17 cellular contexts compared by ENCODE assay signal in the genomic region with DNA sequence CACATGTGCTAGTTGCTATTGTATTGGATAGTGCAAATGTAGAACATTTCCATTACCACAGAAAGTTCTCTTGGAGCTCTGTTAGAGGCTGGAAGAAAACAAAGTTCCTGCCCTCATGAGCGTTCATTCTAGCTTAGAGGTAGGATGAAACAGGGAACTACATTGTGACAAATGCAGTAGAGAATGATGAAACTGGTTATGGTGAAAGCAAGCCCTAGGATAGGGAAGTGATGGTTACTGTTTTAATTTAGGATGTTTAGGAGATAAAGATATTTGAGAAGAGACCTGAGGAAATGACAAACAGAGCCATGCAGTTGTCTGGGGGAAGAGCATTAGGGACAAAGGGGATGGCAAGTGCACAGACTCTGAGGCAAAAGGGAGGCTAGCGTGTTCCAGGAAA.
"Had no signal": no experiment of that assay in that cellular context is flagged by ENCODE, and none has a peak within 500 bp of the region (broad histone marks: within the 10 kb centered on the region; RNA-seq: fewer than 3 reads in every experiment).

No MANE protein-coding gene starts in this region.

- DNase-seq: activated CD4-positive, alpha-beta T cell treated with anti-CD3 and anti-CD28 coated beads for 1 hour; activated CD4-positive, alpha-beta T cell treated with anti-CD3 and anti-CD28 coated beads, Interleukin-2, amount 50 U/mL, for 48 hours; activated naive CD4-positive, alpha-beta T cell treated with Interleukin-2 at 50 U/mL for 16 hours; activated T-cell treated with anti-CD3 and anti-CD28 coated beads, Interleukin-2, amount 50 U/mL, for 72 hours; adrenal gland; caudate nucleus; effector CD8-positive, alpha-beta T cell; heart left ventricle; left ventricle myocardium inferior; mesenchymal stem cell; psoas muscle; right lobe of liver; stimulated activated CD4-positive, alpha-beta T cell treated with anti-CD3 and anti-CD28 coated beads, Interleukin-1b, Interleukin-23, amount 100 ng/mL, for 48 hours; stimulated activated naive CD8-positive, alpha-beta T cell treated with anti-CD3 and anti-CD28 coated beads, Interleukin-15, Interleukin-2, amounts not matched to agents 100 U/mL and 50 U/mL, for 24 hours; upper lobe of left lung had no signal

- H3K27ac Mint-ChIP-seq: activated T-cell treated with anti-CD3 and anti-CD28 coated beads, Interleukin-2, amount 50 U/mL, for 72 hours; nephron had no signal

- H3K4me3 ChIP-seq: adrenal gland, coronary artery, heart left ventricle, left ventricle myocardium inferior, psoas muscle, right lobe of liver, upper lobe of left lung had no signal

- H3K4me3 Mint-ChIP-seq: activated T-cell treated with anti-CD3 and anti-CD28 coated beads, Interleukin-2, amount 50 U/mL, for 72 hours; nephron had no signal

- H3K27ac ChIP-seq: adrenal gland, coronary artery, heart left ventricle, left ventricle myocardium inferior, psoas muscle, right lobe of liver, upper lobe of left lung had no signal

- H3K27me3 ChIP-seq: adrenal gland, heart left ventricle, right lobe of liver, upper lobe of left lung had no signal

- H3K9me3 ChIP-seq: adrenal gland, psoas muscle, right lobe of liver had no signal

- ATAC-seq: activated T-cell treated with anti-CD3 and anti-CD28 coated beads, Interleukin-2, amount 50 U/mL, for 72 hours; heart left ventricle; psoas muscle; right lobe of liver; stimulated activated naive CD8-positive, alpha-beta T cell treated with anti-CD3 and anti-CD28 coated beads, Interleukin-15, Interleukin-2, amounts not matched to agents 100 U/mL and 50 U/mL, for 24 hours had no signal

- H3K4me1 Mint-ChIP-seq: nephron had no signal
